Comparison of ENCODE assay signal across 14 cellular contexts in the genomic region with DNA sequence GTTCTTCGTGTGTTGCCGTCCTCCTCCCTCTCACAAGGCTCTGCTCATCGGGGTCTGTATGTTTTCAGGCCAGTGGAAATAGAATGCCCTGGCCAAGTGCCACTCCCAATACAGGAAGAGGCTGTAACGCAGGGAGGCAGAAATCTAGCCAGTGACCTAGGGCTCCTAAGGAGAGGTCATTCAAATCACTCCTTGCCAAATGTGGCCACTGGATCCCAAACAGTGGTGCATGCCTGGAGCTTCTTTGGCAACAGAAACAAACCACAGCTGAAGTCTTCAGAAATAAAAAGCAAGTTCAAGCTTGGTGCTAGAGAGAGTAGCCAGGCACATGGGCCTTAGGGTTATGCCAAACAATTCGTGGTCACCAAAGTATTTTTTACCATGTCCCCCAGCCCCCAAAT.
A peak's percentile ranks its signal among the peaks of the same experiment; 100 is the strongest.
DNase-seq lines count a peak whose midpoint lies in the region; ATAC-seq, FAIRE-seq and TF ChIP-seq lines count a peak whose summit lies in the region.
"Had no signal": no experiment of that assay in that cellular context is flagged by ENCODE, and none has a peak within 500 bp of the region (broad histone marks: within the 10 kb centered on the region; RNA-seq: fewer than 3 reads in every experiment).

No MANE protein-coding gene starts in this region.

- peaks cover 2% of the 10 kb centered on the region; the same call in 1 of the 2 replicates for H3K27me3 Mint-ChIP-seq in HFFc6 (ENCODE audit: insufficient read depth)

- H3K4me3 ChIP-seq in mammary epithelial cell (replicated peaks in 1 of 3; ENCODE audit: insufficient read depth in 1 of 3, low read depth in 2 of 3, low read length in 3 of 3) (no peak overlapping the region), left lung (no peak overlapping the region), stomach (no peak overlapping the region)

- H3K4me1 Mint-ChIP-seq in HFFc6 (ENCODE audit: low read depth): peaks cover 75% of the 10 kb centered on the region

- H3K9me3 ChIP-seq in mammary epithelial cell (replicated peaks; ENCODE audit: insufficient read depth, low read length) (no peaks in the 10 kb centered on the region), left lung (no peaks in the 10 kb centered on the region), stomach (no peaks in the 10 kb centered on the region)

- no peak for TF ChIP-seq POLR2A in stomach (IDR thresholded peaks at IDR 0.05)

- peak overlapping the region; percentile 83 for H3K27ac Mint-ChIP-seq in HFFc6

- no TSS peak for BruUV-seq in mammary epithelial cell (replicated peaks; lab: Mats Ljungman, UMichigan)

- intact Hi-C loops in mammary epithelial cell (cut with micrococcal nuclease) (no loop called here), left lung (cut with DNase I) (loop anchor here in 1 of 2 donors (5.0 kb wide), 1 partner anchor 65 kb away; no protein-coding TSS in a partner anchor), stomach (cut with DNase I; ENCODE audit: low total_unique reads) (no loop called here)

- H3K27ac ChIP-seq in mammary epithelial cell (ENCODE audit: insufficient read depth, low read depth, low read length): no peak overlapping the region
- H3K27ac ChIP-seq in left lung: peak overlapping the region; percentile 45 to 81
- H3K27ac ChIP-seq in stomach: peak overlapping the region; percentile 22 to 82 (median 78)
- H3K27ac ChIP-seq: VCaP had no signal

- in situ Hi-C loops in mammary epithelial cell (cut with MboI; ENCODE audit: low sequenced_read_pairs in 2 of 2): no loop called here

- no peak for TF ChIP-seq EP300 in stomach (IDR thresholded peaks at IDR 0.05)

- H3K4me2 ChIP-seq in mammary epithelial cell (ENCODE audit: insufficient read depth, low read depth, low read length): no peak overlapping the region

- peaks cover 11% of the 10 kb centered on the region for H3K36me3 Mint-ChIP-seq in HFFc6 (ENCODE audit: low read depth)

- H3K4me1 ChIP-seq in mammary epithelial cell (ENCODE audit: insufficient read depth, low read length) (peaks cover 32% of the 10 kb centered on the region), left lung (peaks cover 18 to 25% of the 10 kb centered on the region in 2 donors), stomach (peaks cover 16 to 55% (median 32%) of the 10 kb centered on the region in 4 donors)

- H3K79me2 ChIP-seq in mammary epithelial cell (ENCODE audit: insufficient read depth, low read length): no peaks in the 10 kb centered on the region

- no peak overlapping the region for H3K4me3 Mint-ChIP-seq in HFFc6

- H3K36me3 ChIP-seq in mammary epithelial cell (ENCODE audit: insufficient read depth, low read length): peaks cover 2% of the 10 kb centered on the region
- H3K36me3 ChIP-seq in left lung: peaks cover 0 to 24% of the 10 kb centered on the region in 2 donors
- H3K36me3 ChIP-seq in stomach: peaks cover 6 to 38% (median 30%) of the 10 kb centered on the region in 4 donors

- WGBS in mammary epithelial cell (ENCODE audit: low coverage, missing lambda C conversion rate): 66% methylated on average over 5 of the region's 5 CpGs
- 49 to 59% (median 52%) methylated on average over 5 of the region's 5 CpGs for whole genome bisulfite sequencing in stomach, 5 donors

- dilution Hi-C loops in mammary epithelial cell (cut with HindIII; ENCODE audit: low sequenced_read_pairs): loop anchor here (10.0 kb wide), 1 partner anchor 173 kb away; no protein-coding TSS in a partner anchor

- H2AFZ ChIP-seq in mammary epithelial cell (ENCODE audit: low read depth, low read length): no peak overlapping the region

- H3K27me3 ChIP-seq in mammary epithelial cell (ENCODE audit: insufficient read depth, low read length) (no peaks in the 10 kb centered on the region), left lung (no peaks in the 10 kb centered on the region), stomach (no peaks in the 10 kb centered on the region)

- TF ChIP-seq CTCF in HFFc6 (IDR thresholded peaks at IDR 0.05): no peak
- TF ChIP-seq CTCF in mammary epithelial cell (conservative IDR thresholded peaks at IDR 0.05 in 1 of 2, IDR thresholded peaks at IDR 0.05 in 1 of 2; ENCODE audit: extremely low read depth in 1 of 2, insufficient read depth in 1 of 2, low read depth in 1 of 2, low read length in 2 of 2): no peak
- TF ChIP-seq CTCF in left lung (IDR thresholded peaks at IDR 0.05): no peak
- no peak for TF ChIP-seq CTCF in stomach (IDR thresholded peaks at IDR 0.05)

- no peak for FAIRE-seq in frontal cortex (lab: Jason Lieb, UNC)
- FAIRE-seq: H1, urothelium cell line had no signal

- H3K9ac ChIP-seq in mammary epithelial cell (ENCODE audit: insufficient read depth, low read length): no peak overlapping the region

- CTCF ChIA-PET in mammary epithelial cell (lab: Charles Lee; ENCODE audit: low non-redundant PET): no interaction called here

- no peaks in the 10 kb centered on the region for H4K20me1 ChIP-seq in mammary epithelial cell (ENCODE audit: insufficient read depth, low read length)

- H3K9me3 Mint-ChIP-seq in HFFc6: no peaks in the 10 kb centered on the region

- no peak for ATAC-seq in left lung
- no peak for ATAC-seq in HG03460 (IDR thresholded peaks at IDR 0.05; ENCODE audit: unreplicated experiment)
- no peak for ATAC-seq in GM19455 (IDR thresholded peaks at IDR 0.05; ENCODE audit: unreplicated experiment)

- DNase-seq in HFFc6 (no peak), mammary epithelial cell (peak; percentile 24), left lung (no peak), stomach (no peak), DMS153 (lab: John Stamatoyannopoulos, UW) (no peak), frontal cortex (ENCODE audit: low spot score in 2 of 2) (no peak)
- DNase-seq: activated gamma-delta T cell treated with Interleukin-2 at 50 U/mL for 16 hours; NCI-H1105 treated with DMSO at 0.1 percent for 48 hours; stimulated activated CD4-positive, alpha-beta T cell treated with anti-CD3 and anti-CD28 coated beads, Interleukin-4, amount 100 ng/mL, for 24 hours had no signal
